29 cellular contexts compared by ENCODE assay signal in the genomic region with DNA sequence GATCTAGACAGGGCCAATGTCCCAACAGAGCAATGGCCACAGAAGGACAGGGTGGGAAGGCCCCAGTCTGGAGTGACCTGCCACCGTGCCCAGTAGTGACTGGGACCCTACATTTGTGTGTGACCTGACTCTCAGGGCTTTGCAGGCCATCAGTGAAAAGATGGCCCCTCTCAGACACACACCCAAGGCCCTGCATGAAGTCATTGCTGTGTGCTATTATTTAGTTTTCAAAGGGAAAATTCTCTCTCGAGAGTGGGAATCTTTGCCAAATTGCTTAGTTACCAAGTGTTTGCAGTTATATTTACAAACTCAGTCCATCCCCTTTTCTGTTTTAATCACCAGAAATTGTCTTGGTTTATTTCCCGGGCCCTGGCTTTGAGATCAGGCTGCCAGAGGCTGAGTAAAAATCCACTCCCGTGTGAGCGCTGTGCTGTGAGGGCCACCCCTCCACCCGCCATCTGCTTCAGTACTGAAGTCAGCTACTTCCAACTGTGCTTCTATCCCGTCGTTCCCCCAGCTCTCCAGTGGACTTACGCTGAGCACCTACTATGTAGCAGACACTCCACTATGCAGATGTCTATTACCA.
DNase-seq lines count a peak whose midpoint lies in the region; ATAC-seq and TF ChIP-seq lines count a peak whose summit lies in the region.
"Had no signal": no experiment of that assay in that cellular context is flagged by ENCODE, and none has a peak within 500 bp of the region (broad histone marks: within the 10 kb centered on the region; RNA-seq: fewer than 3 reads in every experiment).

No MANE protein-coding gene starts in this region.

- no peak overlapping the region for H3K27ac ChIP-seq in lower lobe of right lung
- H3K27ac ChIP-seq in smooth muscle cell (ENCODE audit: low read depth), result no peak overlapping the region
- H3K27ac ChIP-seq: esophagus squamous epithelium, KMS-11, prostate gland, upper lobe of left lung had no signal

- H3K4me3 ChIP-seq in lower lobe of right lung (no peak overlapping the region), smooth muscle cell (no peak overlapping the region)
- H3K4me3 ChIP-seq: esophagus squamous epithelium, MG63, prostate gland, upper lobe of left lung had no signal

- ATAC-seq in Right ventricle myocardium inferior (peak; percentile 85), lower lobe of right lung (peak; percentile 33 to 35), GM18520 (IDR thresholded peaks at IDR 0.05; ENCODE audit: unreplicated experiment) (no peak), HG03457 (IDR thresholded peaks at IDR 0.05; ENCODE audit: unreplicated experiment) (no peak)
- ATAC-seq: activated CD4-positive, CD25-positive, alpha-beta regulatory T cell treated with anti-CD3 and anti-CD28 coated beads, Interleukin-2, amount 50 U/mL, for 24 hours; activated T-cell treated with anti-CD3 and anti-CD28 coated beads, Interleukin-2, amount 50 U/mL, for 72 hours; naive thymus-derived CD4-positive, alpha-beta T cell had no signal

- H3K79me2 ChIP-seq in smooth muscle cell (ENCODE audit: low read depth), result no peaks in the 10 kb centered on the region

- H3K9me3 ChIP-seq in lower lobe of right lung, result no peaks in the 10 kb centered on the region
- no peaks in the 10 kb centered on the region for H3K9me3 ChIP-seq in smooth muscle cell (replicated peaks; ENCODE audit: low read depth)
- H3K9me3 ChIP-seq: esophagus squamous epithelium, MG63, prostate gland, upper lobe of left lung had no signal

- H3F3A ChIP-seq in smooth muscle cell (ENCODE audit: low read depth), result no peaks in the 10 kb centered on the region

- no peaks in the 10 kb centered on the region for H4K20me1 ChIP-seq in smooth muscle cell (ENCODE audit: low read depth)

- H2AFZ ChIP-seq in smooth muscle cell (ENCODE audit: low read depth), result no peak overlapping the region

- DNase-seq in Right ventricle myocardium inferior (ENCODE audit: missing footprints) (no peak), cardiac septum (ENCODE audit: low spot score) (no peak), fibroblast of peridontal ligament (ENCODE audit: extremely low read depth) (peak; percentile 28), lower lobe of right lung (no peak), smooth muscle cell (lab: John Stamatoyannopoulos, UW; ENCODE audit: unreplicated experiment) (no peak), NCI-H2171 (lab: John Stamatoyannopoulos, UW) (no peak)
- DNase-seq: activated CD4-positive, alpha-beta memory T cell treated with anti-CD3 and anti-CD28 coated beads for 36 hours; activated T-cell treated with anti-CD3 and anti-CD28 coated beads, Interleukin-2, amount 50 U/mL, for 72 hours; AML-193; CD4-positive, alpha-beta T cell; dermis blood vessel endothelial cell; endodermal cell; esophagus squamous epithelium; H9; immature natural killer cell; MG63; naive thymus-derived CD4-positive, alpha-beta T cell; NCI-H1105; NCI-H187 treated with DMSO at 0.1 percent for 48 hours; NCI-H526 treated with DMSO at 0.1 percent for 48 hours; SHP77 treated with DMSO at 0.1 percent for 48 hours; stimulated activated CD4-positive, alpha-beta T cell treated with anti-CD3 and anti-CD28 coated beads, Interleukin-4, amount 100 ng/mL, for 24 hours; T-helper 2 cell; upper lobe of left lung had no signal

- 91% methylated on average over 9 of the region's 9 CpGs for WGBS in smooth muscle cell (ENCODE audit: low lambda C conversion rate)

- H3K27me3 ChIP-seq in lower lobe of right lung (ENCODE audit: low read depth) (no peaks in the 10 kb centered on the region), smooth muscle cell (ENCODE audit: low read depth) (peaks cover 4% of the 10 kb centered on the region)
- H3K27me3 ChIP-seq: MG63, upper lobe of left lung had no signal

- no peak overlapping the region for H3K4me2 ChIP-seq in smooth muscle cell
- H3K4me2 ChIP-seq: KMS-11 had no signal

- H3K36me3 ChIP-seq in lower lobe of right lung (no peaks in the 10 kb centered on the region), smooth muscle cell (ENCODE audit: low read depth) (no peaks in the 10 kb centered on the region)
- H3K36me3 ChIP-seq: esophagus squamous epithelium, MG63, prostate gland, upper lobe of left lung had no signal

- TF ChIP-seq CTCF in lower lobe of right lung (IDR thresholded peaks at IDR 0.05) (no peak), smooth muscle cell (IDR thresholded peaks at IDR 0.05; ENCODE audit: borderline replicate concordance, insufficient read depth, poor library complexity, severe bottlenecking) (no peak)

- no peak overlapping the region for H3K9ac ChIP-seq in smooth muscle cell (ENCODE audit: low read depth)
- H3K9ac ChIP-seq: KMS-11 had no signal

- intact Hi-C loops in Right ventricle myocardium inferior (cut with DNase I), result no loop called here
- intact Hi-C loops in cardiac septum (cut with DNase I), result no loop called here
- intact Hi-C loops in lower lobe of right lung (cut with DNase I), result no loop called here

- H3K4me1 ChIP-seq in lower lobe of right lung (no peaks in the 10 kb centered on the region), smooth muscle cell (ENCODE audit: low read depth) (no peaks in the 10 kb centered on the region)
- H3K4me1 ChIP-seq: esophagus squamous epithelium, prostate gland, upper lobe of left lung had no signal

Comparison
In these comparisons a context has a peak if more than half of its experiments do, and no peak if none do; other contexts are left out.
1. ATAC-seq: peak in Right ventricle myocardium inferior (single experiment) and lower lobe of right lung (2 of 2); none in GM18520 (single experiment) and HG03457 (single experiment).